Comparison of ENCODE assay signal across 23 cellular contexts in genomic region chr10:51667992-51668689, GRCh38. TPM values are rescaled to one million over a fixed set of nuclear protein-coding genes. Genes with fewer than 3 reads are reported as not detected.
DNase-seq lines count a peak whose midpoint lies in the region; ATAC-seq, FAIRE-seq and TF ChIP-seq lines count a peak whose summit lies in the region.
"Had no signal": no experiment of that assay in that cellular context is flagged by ENCODE, and none has a peak within 500 bp of the region (broad histone marks: within the 10 kb centered on the region; RNA-seq: fewer than 3 reads in every experiment).

No MANE protein-coding gene starts in this region.

- peaks cover 0 to 14% of the 10 kb centered on the region in 2 donors for H3K4me1 ChIP-seq in right atrium auricular region
- no peaks in the 10 kb centered on the region for H3K4me1 ChIP-seq in astrocyte (ENCODE audit: insufficient read depth, low read length)

- peaks cover 0 to 10% of the 10 kb centered on the region in 2 donors for H3K9me3 ChIP-seq in right atrium auricular region
- no peaks in the 10 kb centered on the region for H3K9me3 ChIP-seq in astrocyte (ENCODE audit: insufficient read depth, low read depth, low read length)
- H3K9me3 ChIP-seq: sigmoid colon had no signal

- H3K27ac Mint-ChIP-seq in astrocyte (ENCODE audit: unreplicated experiment) = no peak overlapping the region
- H3K27ac Mint-ChIP-seq: activated naive CD4-positive, alpha-beta T cell treated with anti-CD3 and anti-CD28 coated beads, Interleukin-2, amount 10 ng/mL, durations not matched to agents 7 days and 5 days; naive B cell; T-cell; type B pancreatic cell had no signal

- H4K20me1 ChIP-seq in astrocyte (ENCODE audit: insufficient read depth, low read length) = no peaks in the 10 kb centered on the region

- H3K4me3 ChIP-seq in right atrium auricular region (no peak overlapping the region), astrocyte (ENCODE audit: insufficient read depth, low read depth, low read length) (no peak overlapping the region)
- H3K4me3 ChIP-seq: hepatocyte, sigmoid colon had no signal

- H3K27me3 ChIP-seq in right atrium auricular region (no peaks in the 10 kb centered on the region), astrocyte (ENCODE audit: insufficient read depth, low read length) (no peaks in the 10 kb centered on the region)
- H3K27me3 ChIP-seq: hepatocyte, sigmoid colon had no signal

- H3K36me3 Mint-ChIP-seq in astrocyte (ENCODE audit: low read depth, unreplicated experiment) = no peaks in the 10 kb centered on the region
- H3K36me3 Mint-ChIP-seq: activated naive CD4-positive, alpha-beta T cell treated with anti-CD3 and anti-CD28 coated beads, Interleukin-2, amount 10 ng/mL, durations not matched to agents 7 days and 5 days; T-cell; type B pancreatic cell had no signal

- no peak overlapping the region for H3K4me3 Mint-ChIP-seq in astrocyte (ENCODE audit: unreplicated experiment)
- H3K4me3 Mint-ChIP-seq: activated naive CD4-positive, alpha-beta T cell treated with anti-CD3 and anti-CD28 coated beads, Interleukin-2, amount 10 ng/mL, durations not matched to agents 7 days and 5 days; central memory CD8-positive, alpha-beta T cell; naive B cell; T-cell; type B pancreatic cell had no signal

- no peaks in the 10 kb centered on the region for H3K79me2 ChIP-seq in astrocyte (ENCODE audit: insufficient read depth, low read length)
- H3K79me2 ChIP-seq: hepatocyte had no signal

- H3K36me3 ChIP-seq in right atrium auricular region = no peaks in the 10 kb centered on the region
- no peaks in the 10 kb centered on the region for H3K36me3 ChIP-seq in astrocyte (ENCODE audit: insufficient read depth, low read length)
- H3K36me3 ChIP-seq: sigmoid colon had no signal

- no peak overlapping the region for H2AFZ ChIP-seq in astrocyte (ENCODE audit: low read depth, low read length)
- H2AFZ ChIP-seq: hepatocyte had no signal

- peaks cover 7% of the 10 kb centered on the region for H3K4me1 Mint-ChIP-seq in astrocyte (ENCODE audit: low read depth, unreplicated experiment)
- H3K4me1 Mint-ChIP-seq: activated naive CD4-positive, alpha-beta T cell treated with anti-CD3 and anti-CD28 coated beads, Interleukin-2, amount 10 ng/mL, durations not matched to agents 7 days and 5 days; central memory CD8-positive, alpha-beta T cell; naive B cell; T-cell had no signal

- H3K27me3 Mint-ChIP-seq in astrocyte (ENCODE audit: low read depth, unreplicated experiment) = no peaks in the 10 kb centered on the region
- H3K27me3 Mint-ChIP-seq: activated naive CD4-positive, alpha-beta T cell treated with anti-CD3 and anti-CD28 coated beads, Interleukin-2, amount 10 ng/mL, durations not matched to agents 7 days and 5 days; central memory CD8-positive, alpha-beta T cell; type B pancreatic cell had no signal

- H3K9me3 Mint-ChIP-seq in astrocyte (ENCODE audit: unreplicated experiment) = peaks cover 9% of the 10 kb centered on the region
- H3K9me3 Mint-ChIP-seq: activated naive CD4-positive, alpha-beta T cell treated with anti-CD3 and anti-CD28 coated beads, Interleukin-2, amount 10 ng/mL, durations not matched to agents 7 days and 5 days; central memory CD8-positive, alpha-beta T cell had no signal

- peak; percentile 51 for ATAC-seq in Right ventricle myocardium superior (ENCODE audit: poor library complexity)
- ATAC-seq in left ventricle myocardium superior = peak; percentile 55
- ATAC-seq in GM18909 (IDR thresholded peaks at IDR 0.05; ENCODE audit: poor library complexity, unreplicated experiment) = no peak
- ATAC-seq in GM18868 (IDR thresholded peaks at IDR 0.05; ENCODE audit: unreplicated experiment) = no peak
- ATAC-seq in HG03469 (IDR thresholded peaks at IDR 0.05; ENCODE audit: unreplicated experiment) = no peak
- ATAC-seq: HCT116, T-cell had no signal

- H3K27ac ChIP-seq in right atrium auricular region (peak overlapping the region in 1 of 2 donors; percentile 30), astrocyte (ENCODE audit: low read depth, low read length) (no peak overlapping the region)
- H3K27ac ChIP-seq: hepatocyte had no signal

- no peak for TF ChIP-seq CTCF in right atrium auricular region (IDR thresholded peaks at IDR 0.05)
- TF ChIP-seq CTCF in astrocyte (IDR thresholded peaks at IDR 0.05; ENCODE audit: insufficient read depth, low read depth, low read length) = no peak

- peak; percentile 63 for FAIRE-seq in astrocyte (lab: Jason Lieb, UNC)
- FAIRE-seq: A204.1 had no signal

- no peak overlapping the region for H3K4me2 ChIP-seq in astrocyte (ENCODE audit: low read length)
- H3K4me2 ChIP-seq: hepatocyte had no signal

- no peak for DNase-seq in Right ventricle myocardium superior
- no peak for DNase-seq in right atrium auricular region (ENCODE audit: low spot score)
- peak; percentile 62 for DNase-seq in astrocyte (ENCODE audit: low read depth)
- no peak for DNase-seq in left ventricle myocardium superior
- no peak for DNase-seq in NCI-H748 treated with DMSO at 0.1 percent for 48 hours (lab: John Stamatoyannopoulos, UW)
- DNase-seq: activated CD4-positive, CD25-positive, alpha-beta regulatory T cell; activated CD8-positive, alpha-beta memory T cell treated with anti-CD3 and anti-CD28 coated beads, Interleukin-2, amount 50 U/mL, for 4 hours; activated naive CD4-positive, alpha-beta T cell treated with anti-CD3 and anti-CD28 coated beads, Interleukin-2, amount 10 ng/mL, durations not matched to agents 7 days and 5 days; KBM-7; naive B cell; NCI-H1436; NCI-H345; sigmoid colon; stimulated activated CD4-positive, alpha-beta T cell treated with anti-CD3 and anti-CD28 coated beads, Interleukin-4, amount 100 ng/mL, for 1 hour; T-cell had no signal

- intact Hi-C loops in Right ventricle myocardium superior (cut with DNase I) (no loop called here), left ventricle myocardium superior (cut with micrococcal nuclease) (no loop called here)

- no peak overlapping the region for H3K9ac ChIP-seq in astrocyte (ENCODE audit: low read length)

RNA-seq across cellular contexts. Expression of gene CSTF2T, which starts 31.3 kb away (rescaled TPM):
- 21.1 TPM for total RNA-seq in Right ventricle myocardium superior
- 10 to 100 TPM; 13.0 to 14.7 TPM for total RNA-seq in right atrium auricular region
- 22.9 and 23.9 TPM in 2 replicates for total RNA-seq in astrocyte
- 21.3 TPM for total RNA-seq in left ventricle myocardium superior

Comparison
In these comparisons a context has a peak if more than half of its experiments do, and no peak if none do; other contexts are left out.
1. ATAC-seq: peak in Right ventricle myocardium superior (single experiment) and left ventricle myocardium superior (single experiment); none in GM18909 (single experiment), GM18868 (single experiment) and HG03469 (single experiment).